Comparison of ENCODE assay signal across 8 cellular contexts in the genomic region with DNA sequence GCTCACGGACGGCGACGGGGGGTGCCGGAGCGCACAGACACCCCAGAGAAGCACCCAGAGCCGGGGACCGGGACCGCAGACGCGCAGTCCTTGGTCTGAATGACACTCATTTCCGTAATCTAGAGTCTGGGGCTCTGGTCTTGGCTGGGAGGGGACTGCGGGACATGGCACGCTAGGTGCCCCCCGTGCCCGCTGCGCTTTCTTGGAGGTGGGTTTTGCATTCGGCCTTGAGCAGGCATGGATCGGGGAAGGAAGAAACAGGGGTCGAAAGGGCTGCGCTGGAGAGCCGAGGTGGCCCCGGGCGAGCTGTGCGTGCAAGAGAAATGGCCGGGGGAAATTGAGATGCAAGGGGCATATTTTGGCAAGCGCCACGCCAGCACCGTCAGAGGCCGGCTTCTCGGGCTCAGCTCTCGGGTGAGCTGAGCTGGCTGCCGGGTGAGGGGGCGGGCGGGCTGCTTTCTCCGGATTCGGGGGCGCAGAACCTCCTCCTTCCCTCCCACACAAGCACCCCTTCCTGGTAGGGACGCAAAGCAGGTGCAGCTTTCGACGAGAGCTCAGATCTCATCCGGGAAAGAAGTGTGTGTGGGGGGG. TPM values are rescaled to one million over a fixed set of nuclear protein-coding genes. Genes with fewer than 3 reads are reported as not detected.
DNase-seq lines count a peak whose midpoint lies in the region; ATAC-seq and TF ChIP-seq lines count a peak whose summit lies in the region.

No MANE protein-coding gene starts in this region.

- DNase-seq in Ammon's horn (ENCODE audit: low spot score) (peak; percentile 60), ecto neural progenitor cell (ENCODE audit: low spot score) (peak; percentile 63), occipital lobe (lab: John Stamatoyannopoulos, UW) (peak; percentile 48), germinal center (ENCODE audit: low spot score) (no peak), NCI-H2196 treated with DMSO at 0.1 percent for 48 hours (lab: John Stamatoyannopoulos, UW; ENCODE audit: unreplicated experiment) (no peak)
- no peak for DNase-seq in activated CD4-positive, CD25-positive, alpha-beta regulatory T cell (lab: John Stamatoyannopoulos, UW)

- peak overlapping the region; percentile 28 for H3K4me3 ChIP-seq in KMS-11 (IDR thresholded peaks at IDR 0.05; ENCODE audit: insufficient read depth, low read depth, low read length)

- H3K79me2 ChIP-seq in KMS-11 (ENCODE audit: insufficient read depth, low read depth), result no peaks in the 10 kb centered on the region

- H3K36me3 ChIP-seq in KMS-11 (ENCODE audit: insufficient read depth), result no peaks in the 10 kb centered on the region

- H3K4me1 ChIP-seq in KMS-11 (ENCODE audit: low read depth, poor library complexity, severe bottlenecking), result peaks cover 12% of the 10 kb centered on the region

- H3K4me2 ChIP-seq in KMS-11, result peak overlapping the region; percentile 86

- H2AFZ ChIP-seq in KMS-11 (ENCODE audit: low read depth), result peak overlapping the region; percentile 86

- peaks cover 3% of the 10 kb centered on the region; the same call in 1 of the 2 replicates for H3K27me3 ChIP-seq in KMS-11 (ENCODE audit: insufficient read depth, low read depth)

- TF ChIP-seq CTCF in KMS-11 (conservative IDR thresholded peaks at IDR 0.05; ENCODE audit: low read depth, low read length), result no peak

- no peak for ATAC-seq in GM19463 (IDR thresholded peaks at IDR 0.05; ENCODE audit: unreplicated experiment)

- H3K9ac ChIP-seq in KMS-11, result peak overlapping the region; percentile 85

- peak overlapping the region; percentile 81 for H3K27ac ChIP-seq in KMS-11

- H4K20me1 ChIP-seq in KMS-11 (ENCODE audit: insufficient read depth), result no peaks in the 10 kb centered on the region

RNA-seq across cellular contexts. Expression of a gene that starts 0.9 kb away (rescaled TPM):
- total RNA-seq in occipital lobe, result 52.3 TPM

Comparison
In these comparisons a context has a peak if more than half of its experiments do, and no peak if none do; other contexts are left out.
1. DNase-seq: peak in Ammon's horn (single experiment), ecto neural progenitor cell (single experiment) and occipital lobe (single experiment); none in activated CD4-positive, CD25-positive, alpha-beta regulatory T cell (0 of 4), germinal center (single experiment) and NCI-H2196 treated with DMSO at 0.1 percent for 48 hours (single experiment).